1 cellular context compared by ENCODE assay signal in genomic region chr7:138001529-138002095, GRCh38.
TF ChIP-seq lines count a peak whose summit lies in the region.

TSS of gene CREB3L2 (minus strand) at chr7:138002086. CDS start at chr7:138001705, 381 bp downstream.

TF ChIP-seq in K562, 482 proteins besides CTCF, POLR2A, EP300 and RAD21 (continued from another document and continues in another):
- TF ChIP-seq ZBTB11 (CRISPR knock-in tag; IDR thresholded peaks at IDR 0.05): 0 out of 6 replicates have a peak, but pooled peaks of 1 of the 3 experiments have one; percentile 13
- TF ChIP-seq RBFOX2 (IDR thresholded peaks at IDR 0.05; ENCODE audit: low read depth, low read length): peak; percentile 87
- 0 out of 2 replicates have a peak, but pooled peaks have one; percentile 89 for TF ChIP-seq E2F5 (CRISPR knock-in tag; IDR thresholded peaks at IDR 0.05)
- peak; percentile 85; the same call in 1 of the 2 replicates for TF ChIP-seq NR4A1 (CRISPR knock-in tag; IDR thresholded peaks at IDR 0.05)
- TF ChIP-seq NR4A1 (tag; IDR thresholded peaks at IDR 0.05): peak; percentile 56; the same call in 1 of the 2 replicates
- no peak for TF ChIP-seq JUN (IDR thresholded peaks at IDR 0.05; ENCODE audit: borderline replicate concordance, low read depth, low read length)
- no peak for TF ChIP-seq JUN (CRISPR knock-in tag; IDR thresholded peaks at IDR 0.05; ENCODE audit: borderline replicate concordance)
- TF ChIP-seq FOXP4 (CRISPR knock-in tag; IDR thresholded peaks at IDR 0.05; ENCODE audit: borderline replicate concordance): peak; percentile 83; the same call in 1 of the 2 replicates
- peak; percentile 24; the same call in 1 of the 2 replicates for TF ChIP-seq ELF2 (CRISPR knock-in tag; IDR thresholded peaks at IDR 0.05)
- TF ChIP-seq, protein P1, sequence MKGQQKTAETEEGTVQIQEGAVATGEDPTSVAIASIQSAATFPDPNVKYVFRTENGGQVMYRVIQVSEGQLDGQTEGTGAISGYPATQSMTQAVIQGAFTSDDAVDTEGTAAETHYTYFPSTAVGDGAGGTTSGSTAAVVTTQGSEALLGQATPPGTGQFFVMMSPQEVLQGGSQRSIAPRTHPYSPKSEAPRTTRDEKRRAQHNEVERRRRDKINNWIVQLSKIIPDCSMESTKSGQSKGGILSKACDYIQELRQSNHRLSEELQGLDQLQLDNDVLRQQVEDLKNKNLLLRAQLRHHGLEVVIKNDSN (CRISPR knock-in tag; IDR thresholded peaks at IDR 0.05): peak; percentile 54
- peak; percentile 72 for TF ChIP-seq MGA (IDR thresholded peaks at IDR 0.05)
- peak; percentile 60 for TF ChIP-seq POLR2B (IDR thresholded peaks at IDR 0.05; ENCODE audit: low read depth, partially characterized antibody)
- TF ChIP-seq UBTF (IDR thresholded peaks at IDR 0.05; ENCODE audit: borderline replicate concordance in 1 of 2, low read depth in 2 of 2, low read length in 2 of 2): peak; percentile 40 to 94; a peak in 2 of 4 replicates
- peak; percentile 32; the same call in 1 of the 2 replicates for TF ChIP-seq SMARCC2 (IDR thresholded peaks at IDR 0.05; ENCODE audit: low read depth)
- peak; percentile 66 for TF ChIP-seq THAP12 (CRISPR knock-in tag; IDR thresholded peaks at IDR 0.05)
- TF ChIP-seq ZBTB17 (CRISPR knock-in tag; IDR thresholded peaks at IDR 0.05): peak; percentile 70; the same call in 1 of the 2 replicates
- peak; percentile 69 for TF ChIP-seq PHF8 (IDR thresholded peaks at IDR 0.05; ENCODE audit: borderline replicate concordance, low read length)
- TF ChIP-seq L3MBTL2 (IDR thresholded peaks at IDR 0.05): peak; percentile 33
- peak; percentile 70 for TF ChIP-seq SUPT5H (IDR thresholded peaks at IDR 0.05)
- no peak for TF ChIP-seq XRCC4 (IDR thresholded peaks at IDR 0.05; ENCODE audit: extremely low read depth, insufficient read depth, insufficient read length)
- TF ChIP-seq RB1 (IDR thresholded peaks at IDR 0.05; ENCODE audit: low read depth): peak; percentile 40; the same call in 1 of the 2 replicates
- peak; percentile 52; the same call in 1 of the 2 replicates for TF ChIP-seq ZNF57 (CRISPR knock-in tag; IDR thresholded peaks at IDR 0.05)
- TF ChIP-seq POLR2G (IDR thresholded peaks at IDR 0.05; ENCODE audit: low read depth, low read length): peak; percentile 81
